ENCODE assay signal across 20 cellular contexts in the genomic region with DNA sequence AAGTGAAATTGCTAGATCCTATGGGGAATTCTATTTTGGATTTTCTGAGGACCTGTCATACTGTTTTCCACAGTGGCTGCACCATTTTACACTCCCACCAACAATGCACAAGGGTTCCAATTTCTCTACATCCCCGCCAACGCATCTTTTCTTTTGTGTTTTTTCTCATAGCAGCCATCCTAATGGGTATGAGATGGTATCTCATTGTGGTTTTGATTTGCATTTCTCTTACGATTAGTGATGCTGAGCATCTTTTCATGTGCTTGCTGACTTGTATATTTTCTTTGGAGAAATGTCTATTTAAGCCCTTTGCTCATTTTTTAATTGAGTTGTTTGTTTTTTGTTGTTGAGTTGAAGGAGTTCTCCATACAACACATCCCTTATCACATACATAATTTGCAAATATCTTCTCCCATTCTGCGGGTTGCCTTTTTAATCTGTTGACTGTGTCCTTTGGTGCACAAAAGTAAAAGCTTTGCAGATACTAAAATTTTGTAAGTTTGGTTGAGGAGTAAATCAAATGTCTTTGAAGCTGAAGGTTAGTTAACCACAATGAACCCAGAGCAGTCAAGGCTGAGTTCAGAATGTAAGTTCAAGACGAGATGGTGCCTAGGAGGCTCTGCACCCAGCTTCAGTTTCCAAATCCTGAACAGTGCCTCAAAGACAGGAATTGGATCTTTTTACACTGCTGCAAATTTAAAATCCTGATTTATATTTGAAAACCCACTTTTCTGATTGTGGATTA.
DNase-seq lines count a peak whose midpoint lies in the region; ATAC-seq, FAIRE-seq and TF ChIP-seq lines count a peak whose summit lies in the region.
"Had no signal": no experiment of that assay in that cellular context is flagged by ENCODE, and none has a peak within 500 bp of the region (broad histone marks: within the 10 kb centered on the region; RNA-seq: fewer than 3 reads in every experiment).

No MANE protein-coding gene starts in this region.

- H3K4me1 Mint-ChIP-seq in activated CD4-positive, alpha-beta T cell treated with anti-CD3 and anti-CD28 coated beads for 36 hours: peaks cover 40% of the 10 kb centered on the region

- H3K4me3 ChIP-seq in right lobe of liver (no peak overlapping the region), HepG2 (replicated peaks in 1 of 3; ENCODE audit: insufficient read depth in 1 of 3, low read depth in 2 of 3, low read length in 3 of 3) (no peak overlapping the region), body of pancreas (no peak overlapping the region), ovary (no peak overlapping the region), thyroid gland (replicated peaks in 1 of 3) (no peak overlapping the region)
- H3K4me3 ChIP-seq: transverse colon had no signal

- CTCF ChIA-PET in activated CD4-positive, alpha-beta T cell treated with anti-CD3 and anti-CD28 coated beads for 36 hours (lab: Charles Lee): interaction anchor here (0.5 to 1.6 kb wide), 7 partner anchors 20 to 700 kb away, joined by 3 to 9 read pairs (median 3); no protein-coding TSS in a partner anchor
- CTCF ChIA-PET in HepG2 (lab: Yijun Ruan, JAX; ENCODE audit: low intra/inter-chr PET ratio, low total read pairs): no interaction called here

- no TSS peak for BruUV-seq in HepG2 (replicated peaks; lab: Mats Ljungman, UMichigan)

- no peak for TF ChIP-seq CTCF in right lobe of liver (IDR thresholded peaks at IDR 0.05)
- TF ChIP-seq CTCF in HepG2 (CRISPR knock-in tag; IDR thresholded peaks at IDR 0.05): no peak
- TF ChIP-seq CTCF in body of pancreas (IDR thresholded peaks at IDR 0.05): no peak
- no peak for TF ChIP-seq CTCF in ovary (IDR thresholded peaks at IDR 0.05)
- TF ChIP-seq CTCF in thyroid gland (IDR thresholded peaks at IDR 0.05): no peak

- no peak overlapping the region for H2AFZ ChIP-seq in HepG2 (ENCODE audit: low read length)

- no peaks in the 10 kb centered on the region for H3K27me3 Mint-ChIP-seq in activated CD4-positive, alpha-beta T cell treated with anti-CD3 and anti-CD28 coated beads for 36 hours
- H3K27me3 Mint-ChIP-seq: brain, naive B cell, progenitor cell of endocrine pancreas had no signal

- H3K9me3 ChIP-seq in right lobe of liver (peaks cover 0 to under 1% (median 0%) of the 10 kb centered on the region in 4 donors), HepG2 (ENCODE audit: low read length) (no peaks in the 10 kb centered on the region), body of pancreas (no peaks in the 10 kb centered on the region), ovary (no peaks in the 10 kb centered on the region), thyroid gland (no peaks in the 10 kb centered on the region)

- H3K79me2 ChIP-seq in HepG2 (ENCODE audit: insufficient read depth, low read length): no peaks in the 10 kb centered on the region

- ATAC-seq in activated CD4-positive, alpha-beta T cell treated with anti-CD3 and anti-CD28 coated beads for 36 hours: no peak
- ATAC-seq in right lobe of liver: no peak
- no peak for ATAC-seq in HepG2
- no peak for ATAC-seq in body of pancreas

- H3K27me3 ChIP-seq in right lobe of liver (no peaks in the 10 kb centered on the region), HepG2 (ENCODE audit: control insufficient read depth in 1 of 2, insufficient read depth in 2 of 2, low read length in 2 of 2) (no peaks in the 10 kb centered on the region), body of pancreas (no peaks in the 10 kb centered on the region), ovary (no peaks in the 10 kb centered on the region), thyroid gland (no peaks in the 10 kb centered on the region)
- H3K27me3 ChIP-seq: transverse colon had no signal

- FAIRE-seq in HepG2 (lab: Jason Lieb, UNC): no peak
- FAIRE-seq: RCC 7860, TTC549 had no signal

- POLR2A ChIA-PET in activated CD4-positive, alpha-beta T cell treated with anti-CD3 and anti-CD28 coated beads for 36 hours (lab: Charles Lee): interaction anchor here (0.6 to 0.7 kb wide), 2 partner anchors 715 to 995 kb away, joined by 3 to 6 read pairs; no protein-coding TSS in a partner anchor
- POLR2A ChIA-PET in HepG2 (lab: Yijun Ruan, JAX): no interaction called here

- H3K4me1 ChIP-seq in right lobe of liver (no peaks in the 10 kb centered on the region), HepG2 (ENCODE audit: insufficient read depth, low read length) (no peaks in the 10 kb centered on the region), body of pancreas (peaks cover 6% of the 10 kb centered on the region), ovary (ENCODE audit: insufficient read depth) (no peaks in the 10 kb centered on the region), thyroid gland (no peaks in the 10 kb centered on the region)
- H3K4me1 ChIP-seq: transverse colon had no signal

- TF ChIP-seq POLR2A in right lobe of liver (IDR thresholded peaks at IDR 0.05) (no peak), HepG2 (IDR thresholded peaks at IDR 0.05; ENCODE audit: insufficient read depth in 1 of 2, low read depth in 2 of 2, low read length in 2 of 2) (no peak), body of pancreas (IDR thresholded peaks at IDR 0.05) (no peak), ovary (IDR thresholded peaks at IDR 0.05) (no peak), thyroid gland (IDR thresholded peaks at IDR 0.05) (no peak)

- DNase-seq in activated CD4-positive, alpha-beta T cell treated with anti-CD3 and anti-CD28 coated beads for 36 hours: no peak
- DNase-seq in activated CD4-positive, alpha-beta T cell treated with anti-CD3 and anti-CD28 coated beads, Interleukin-2, amount 50 U/mL, for 4 hours: no peak
- DNase-seq in right lobe of liver (no peak), HepG2 (ENCODE audit: low spot score) (no peak), body of pancreas (no peak), NCI-H82 (lab: John Stamatoyannopoulos, UW) (no peak), ovary (no peak), thyroid gland (no peak)
- DNase-seq: activated gamma-delta T cell, glutamatergic neuron, immature natural killer cell, naive B cell, NCI-H1048, transverse colon had no signal

- H4K20me1 ChIP-seq in HepG2 (ENCODE audit: insufficient read depth, low read length): no peaks in the 10 kb centered on the region

- H3K9me3 Mint-ChIP-seq in activated CD4-positive, alpha-beta T cell treated with anti-CD3 and anti-CD28 coated beads for 36 hours (ENCODE audit: low read depth): peaks cover 1% of the 10 kb centered on the region

- H3K9ac ChIP-seq in HepG2 (ENCODE audit: insufficient read depth, low read depth, low read length): no peak overlapping the region

- TF ChIP-seq EP300 in HepG2 (IDR thresholded peaks at IDR 0.05; ENCODE audit: low read depth in 2 of 2, low read length in 2 of 2) (no peak), HepG2 (CRISPR knock-in tag; IDR thresholded peaks at IDR 0.05; ENCODE audit: borderline replicate concordance) (no peak), ovary (IDR thresholded peaks at IDR 0.05) (no peak)

- 70% methylated on average over 5 of the region's 5 CpGs for WGBS in right lobe of liver (ENCODE audit: insufficient coverage, low coverage, low lambda C conversion rate, missing lambda C conversion rate)
- WGBS in HepG2 (ENCODE audit: low lambda C conversion rate): 94% methylated on average over 5 of the region's 5 CpGs
- 85 to 87% methylated on average over 5 of the region's 5 CpGs for WGBS in body of pancreas, 2 donors
- WGBS in ovary, 3 donors: 77 to 85% (median 83%) methylated on average over 5 of the region's 5 CpGs
- WGBS in thyroid gland, 2 donors: 92 to 95% methylated on average over 5 of the region's 5 CpGs

- H3K27ac ChIP-seq in right lobe of liver (peak overlapping the region in 2 of 3 donors; percentile 12 to 25), HepG2 (ENCODE audit: extremely low read length, insufficient read depth, low read length) (no peak overlapping the region), body of pancreas (peak overlapping the region in 3 of 4 donors; percentile 26 to 55 (median 54)), ovary (no peak overlapping the region), thyroid gland (peak overlapping the region in 1 of 3 donors; percentile 1)
- H3K27ac ChIP-seq: 22Rv1, transverse colon had no signal

- intact Hi-C loops in activated CD4-positive, alpha-beta T cell treated with anti-CD3 and anti-CD28 coated beads for 36 hours (cut with DNase I, micrococcal nuclease): loop anchor here (5.0 kb wide), 10 partner anchors 329 to 974 kb away; no protein-coding TSS in a partner anchor
- intact Hi-C loops in right lobe of liver (cut with DNase I) (no loop called here), HepG2 (cut with micrococcal nuclease; ENCODE audit: unreplicated experiment) (no loop called here), body of pancreas (cut with DNase I) (no loop called here), ovary (cut with DNase I) (no loop called here), thyroid gland (cut with DNase I) (no loop called here)

- in situ Hi-C loops in HepG2 (cut with HindIII; ENCODE audit: extremely low pct_ligation_motif_present, low pct_unique_long_range_greater_than_20kb): no loop called here

- H3K4me2 ChIP-seq in HepG2 (ENCODE audit: low read depth, low read length): no peak overlapping the region

- H3K27ac Mint-ChIP-seq in activated CD4-positive, alpha-beta T cell treated with anti-CD3 and anti-CD28 coated beads for 36 hours: peak overlapping the region; percentile 78
- H3K27ac Mint-ChIP-seq: IgD-negative memory B cell, immature natural killer cell had no signal

- TF ChIP-seq RAD21 in HepG2 (CRISPR knock-in tag; IDR thresholded peaks at IDR 0.05): no peak

- H3K36me3 ChIP-seq in right lobe of liver (no peaks in the 10 kb centered on the region), HepG2 (replicated peaks in 1 of 2; ENCODE audit: control insufficient read depth in 1 of 2, insufficient read depth in 2 of 2, low read length in 2 of 2) (no peaks in the 10 kb centered on the region), body of pancreas (replicated peaks in 1 of 2; ENCODE audit: insufficient read depth in 1 of 2, low read depth in 2 of 2) (no peaks in the 10 kb centered on the region), ovary (no peaks in the 10 kb centered on the region), thyroid gland (no peaks in the 10 kb centered on the region)
- H3K36me3 ChIP-seq: transverse colon had no signal

- H3K36me3 Mint-ChIP-seq in activated CD4-positive, alpha-beta T cell treated with anti-CD3 and anti-CD28 coated beads for 36 hours (ENCODE audit: low read depth): peaks cover under 1% of the 10 kb centered on the region
- H3K36me3 Mint-ChIP-seq: brain, IgD-negative memory B cell, immature natural killer cell, naive B cell had no signal

- no peak overlapping the region for H3K4me3 Mint-ChIP-seq in activated CD4-positive, alpha-beta T cell treated with anti-CD3 and anti-CD28 coated beads for 36 hours

TF ChIP-seq in HepG2, 621 proteins besides CTCF, POLR2A, EP300 and RAD21:
- TF ChIP-seq ATM (IDR thresholded peaks at IDR 0.05; ENCODE audit: borderline replicate concordance) (no peak), SALL1 (CRISPR knock-in tag; IDR thresholded peaks at IDR 0.05) (no peak), REPIN1 (CRISPR knock-in tag; IDR thresholded peaks at IDR 0.05; ENCODE audit: borderline replicate concordance, low read depth) (no peak)
TF ChIP-seq in HepG2: peak in this region for 0.

Comparison
In these comparisons a context has a peak if more than half of its experiments do, and no peak if none do; other contexts are left out.
1. H3K27ac ChIP-seq: peak in right lobe of liver (2 of 3) and body of pancreas (3 of 4); none in HepG2 (single experiment) and ovary (0 of 2).
2. intact Hi-C loops: an anchor here in activated CD4-positive, alpha-beta T cell treated with anti-CD3 and anti-CD28 coated beads for 36 hours (5.0 kb wide); none called in right lobe of liver, HepG2, body of pancreas, ovary and thyroid gland.